25 cellular contexts compared by ENCODE assay signal in genomic region chr4:1576200-1576960, GRCh38.
DNase-seq lines count a peak whose midpoint lies in the region; ATAC-seq and TF ChIP-seq lines count a peak whose summit lies in the region.
"Had no signal": no experiment of that assay in that cellular context is flagged by ENCODE, and none has a peak within 500 bp of the region (broad histone marks: within the 10 kb centered on the region; RNA-seq: fewer than 3 reads in every experiment).

No MANE protein-coding gene starts in this region.

- ATAC-seq in WTC11 (no peak), right cardiac atrium (no peak), psoas muscle (no peak), upper lobe of right lung (no peak)
- ATAC-seq: naive thymus-derived CD8-positive, alpha-beta T cell; SK-N-SH treated with all-trans-retinoic acid at 6 μM for 48 hours; stimulated activated naive CD8-positive, alpha-beta T cell treated with anti-CD3 and anti-CD28 coated beads, Interleukin-15, amount 100 ng/mL, for 72 hours had no signal

- intact Hi-C loops in right cardiac atrium (cut with DNase I): no loop called here
- intact Hi-C loops in psoas muscle (cut with DNase I): no loop called here
- intact Hi-C loops in upper lobe of right lung (cut with DNase I): no loop called here

- peaks cover 44% of the 10 kb centered on the region for H3K4me1 Mint-ChIP-seq in WTC11

- H3K27ac ChIP-seq in right cardiac atrium (ENCODE audit: low read length) (no peak overlapping the region), psoas muscle (no peak overlapping the region), upper lobe of right lung (no peak overlapping the region)
- H3K27ac ChIP-seq: coronary artery, ovary, thoracic aorta, vagina had no signal

- H3K36me3 Mint-ChIP-seq in WTC11: no peaks in the 10 kb centered on the region
- H3K36me3 Mint-ChIP-seq: activated naive CD4-positive, alpha-beta T cell treated with anti-CD3 and anti-CD28 coated beads, Interleukin-2, amount 50 U/mL, for 24 hours; naive thymus-derived CD8-positive, alpha-beta T cell had no signal

- TF ChIP-seq CTCF in WTC11 (IDR thresholded peaks at IDR 0.05) (no peak), psoas muscle (IDR thresholded peaks at IDR 0.05) (no peak), upper lobe of right lung (IDR thresholded peaks at IDR 0.05) (no peak)

- DNase-seq in H7: peak; percentile 53
- DNase-seq in WTC11 (ENCODE audit: low spot score): no peak
- DNase-seq in right cardiac atrium: peak; percentile 4 to 51 (median 48)
- peak; percentile 7 to 38 for DNase-seq in psoas muscle
- no peak for DNase-seq in upper lobe of right lung
- DNase-seq in NCI-H1048 (lab: John Stamatoyannopoulos, UW): no peak
- DNase-seq in midbrain (lab: John Stamatoyannopoulos, UW): no peak
- DNase-seq: activated CD4-positive, alpha-beta memory T cell treated with anti-CD3 and anti-CD28 coated beads, Interleukin-2, amount 10 ng/mL, durations not matched to agents 7 days and 5 days; activated CD8-positive, alpha-beta memory T cell treated with anti-CD3 and anti-CD28 coated beads, Interleukin-2, amount 50 U/mL, for 48 hours; anterior cingulate cortex; effector memory CD4-positive, alpha-beta T cell; GOT3; islet precursor cell; NCI-H2107; ovary; stimulated activated CD4-positive, alpha-beta T cell treated with anti-CD3 and anti-CD28 coated beads, Interleukin-2, amount 100 ng/mL, for 24 hours; stimulated activated CD8-positive, alpha-beta memory T cell treated with anti-CD3 and anti-CD28 coated beads, Interleukin-4, amount 100 ng/mL, for 48 hours; stimulated activated naive CD8-positive, alpha-beta T cell treated with anti-CD3 and anti-CD28 coated beads, Interleukin-15, amount 100 ng/mL, for 72 hours; T-helper 2 cell had no signal

- H3K9me3 ChIP-seq in right cardiac atrium (ENCODE audit: control insufficient read depth, low read length) (no peaks in the 10 kb centered on the region), psoas muscle (no peaks in the 10 kb centered on the region), upper lobe of right lung (no peaks in the 10 kb centered on the region)
- H3K9me3 ChIP-seq: ovary, thoracic aorta, vagina had no signal

- H3K36me3 ChIP-seq in H7 (replicated peaks; ENCODE audit: control insufficient read depth, insufficient read depth, low read length) (no peaks in the 10 kb centered on the region), psoas muscle (ENCODE audit: insufficient read depth in 1 of 2, low read depth in 1 of 2) (no peaks in the 10 kb centered on the region), upper lobe of right lung (no peaks in the 10 kb centered on the region)
- H3K36me3 ChIP-seq: ovary, thoracic aorta, vagina had no signal

- whole genome bisulfite sequencing in right cardiac atrium: 86% methylated on average over 38 of the region's 38 CpGs
- WGBS in psoas muscle, 3 donors: 90 to 91% (median 90%) methylated on average over 38 of the region's 38 CpGs

- 0 out of 2 replicates have a peak overlapping the region, but pooled peaks have one; percentile 63 for H3K27ac Mint-ChIP-seq in WTC11
- H3K27ac Mint-ChIP-seq: activated CD4-positive, alpha-beta memory T cell treated with anti-CD3 and anti-CD28 coated beads, Interleukin-2, amount 10 ng/mL, durations not matched to agents 7 days and 5 days; activated naive CD4-positive, alpha-beta T cell treated with anti-CD3 and anti-CD28 coated beads, Interleukin-2, amount 50 U/mL, for 24 hours; stimulated activated naive CD8-positive, alpha-beta T cell treated with anti-CD3 and anti-CD28 coated beads, Interleukin-15, amount 100 ng/mL, for 72 hours had no signal

- H3K27me3 ChIP-seq in H7 (ENCODE audit: control insufficient read depth, insufficient read depth, low read length): no peaks in the 10 kb centered on the region
- H3K27me3 ChIP-seq in right cardiac atrium (ENCODE audit: control insufficient read depth, insufficient read depth): no peaks in the 10 kb centered on the region
- H3K27me3 ChIP-seq in psoas muscle (ENCODE audit: insufficient read depth in 3 of 3, low read length in 2 of 3): peaks cover 0 to 56% (median 18%) of the 10 kb centered on the region in 3 donors
- H3K27me3 ChIP-seq in upper lobe of right lung: no peaks in the 10 kb centered on the region
- H3K27me3 ChIP-seq: ovary, vagina had no signal

- no peak overlapping the region for H3K4me3 Mint-ChIP-seq in WTC11
- H3K4me3 Mint-ChIP-seq: activated CD4-positive, alpha-beta memory T cell treated with anti-CD3 and anti-CD28 coated beads, Interleukin-2, amount 10 ng/mL, durations not matched to agents 7 days and 5 days; activated naive CD4-positive, alpha-beta T cell treated with anti-CD3 and anti-CD28 coated beads, Interleukin-2, amount 50 U/mL, for 24 hours; stimulated activated naive CD8-positive, alpha-beta T cell treated with anti-CD3 and anti-CD28 coated beads, Interleukin-15, amount 100 ng/mL, for 72 hours had no signal

- H3K4me3 ChIP-seq in H7 (ENCODE audit: insufficient read depth, low read depth, low read length) (no peak overlapping the region), right cardiac atrium (ENCODE audit: low read length) (no peak overlapping the region), psoas muscle (no peak overlapping the region), upper lobe of right lung (no peak overlapping the region)
- H3K4me3 ChIP-seq: coronary artery, ovary, thoracic aorta, vagina had no signal

- H3K27me3 Mint-ChIP-seq in WTC11 (ENCODE audit: low read depth): peaks cover 9% of the 10 kb centered on the region
- H3K27me3 Mint-ChIP-seq: activated CD4-positive, alpha-beta memory T cell treated with anti-CD3 and anti-CD28 coated beads, Interleukin-2, amount 10 ng/mL, durations not matched to agents 7 days and 5 days; activated naive CD4-positive, alpha-beta T cell treated with anti-CD3 and anti-CD28 coated beads, Interleukin-2, amount 50 U/mL, for 24 hours; naive thymus-derived CD8-positive, alpha-beta T cell; stimulated activated naive CD8-positive, alpha-beta T cell treated with anti-CD3 and anti-CD28 coated beads, Interleukin-15, amount 100 ng/mL, for 72 hours had no signal

- CTCF ChIA-PET in WTC11 (lab: Charles Lee): no interaction called here

- no peaks in the 10 kb centered on the region for H3K9me3 Mint-ChIP-seq in WTC11
- H3K9me3 Mint-ChIP-seq: activated CD4-positive, alpha-beta memory T cell treated with anti-CD3 and anti-CD28 coated beads, Interleukin-2, amount 10 ng/mL, durations not matched to agents 7 days and 5 days; activated naive CD4-positive, alpha-beta T cell treated with anti-CD3 and anti-CD28 coated beads, Interleukin-2, amount 50 U/mL, for 24 hours; naive thymus-derived CD8-positive, alpha-beta T cell; stimulated activated naive CD8-positive, alpha-beta T cell treated with anti-CD3 and anti-CD28 coated beads, Interleukin-15, amount 100 ng/mL, for 72 hours had no signal

- POLR2A ChIA-PET in WTC11 (lab: Charles Lee): no interaction called here

- H3K4me1 ChIP-seq in right cardiac atrium (ENCODE audit: control insufficient read depth, insufficient read depth, low read length) (no peaks in the 10 kb centered on the region), psoas muscle (no peaks in the 10 kb centered on the region), upper lobe of right lung (no peaks in the 10 kb centered on the region)

TF ChIP-seq in WTC11, 78 proteins besides CTCF, POLR2A, EP300 and RAD21 (continues in another document):
- TF ChIP-seq SP1 (CRISPR knock-in tag; conservative IDR thresholded peaks at IDR 0.05): no peak
- TF ChIP-seq NR3C1 (CRISPR knock-in tag; conservative IDR thresholded peaks at IDR 0.05; ENCODE audit: low read depth): no peak
- no peak for TF ChIP-seq PREB (CRISPR knock-in tag; IDR thresholded peaks at IDR 0.05; ENCODE audit: borderline replicate concordance)
- TF ChIP-seq, protein P1, sequence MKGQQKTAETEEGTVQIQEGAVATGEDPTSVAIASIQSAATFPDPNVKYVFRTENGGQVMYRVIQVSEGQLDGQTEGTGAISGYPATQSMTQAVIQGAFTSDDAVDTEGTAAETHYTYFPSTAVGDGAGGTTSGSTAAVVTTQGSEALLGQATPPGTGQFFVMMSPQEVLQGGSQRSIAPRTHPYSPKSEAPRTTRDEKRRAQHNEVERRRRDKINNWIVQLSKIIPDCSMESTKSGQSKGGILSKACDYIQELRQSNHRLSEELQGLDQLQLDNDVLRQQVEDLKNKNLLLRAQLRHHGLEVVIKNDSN (CRISPR knock-in tag; IDR thresholded peaks at IDR 0.05): no peak
- TF ChIP-seq, protein P2, sequence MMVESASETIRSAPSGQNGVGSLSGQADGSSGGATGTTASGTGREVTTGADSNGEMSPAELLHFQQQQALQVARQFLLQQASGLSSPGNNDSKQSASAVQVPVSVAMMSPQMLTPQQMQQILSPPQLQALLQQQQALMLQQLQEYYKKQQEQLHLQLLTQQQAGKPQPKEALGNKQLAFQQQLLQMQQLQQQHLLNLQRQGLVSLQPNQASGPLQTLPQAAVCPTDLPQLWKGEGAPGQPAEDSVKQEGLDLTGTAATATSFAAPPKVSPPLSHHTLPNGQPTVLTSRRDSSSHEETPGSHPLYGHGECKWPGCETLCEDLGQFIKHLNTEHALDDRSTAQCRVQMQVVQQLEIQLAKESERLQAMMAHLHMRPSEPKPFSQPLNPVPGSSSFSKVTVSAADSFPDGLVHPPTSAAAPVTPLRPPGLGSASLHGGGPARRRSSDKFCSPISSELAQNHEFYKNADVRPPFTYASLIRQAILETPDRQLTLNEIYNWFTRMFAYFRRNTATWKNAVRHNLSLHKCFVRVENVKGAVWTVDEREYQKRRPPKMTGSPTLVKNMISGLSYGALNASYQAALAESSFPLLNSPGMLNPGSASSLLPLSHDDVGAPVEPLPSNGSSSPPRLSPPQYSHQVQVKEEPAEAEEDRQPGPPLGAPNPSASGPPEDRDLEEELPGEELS (CRISPR knock-in tag; IDR thresholded peaks at IDR 0.05): no peak
- no peak for TF ChIP-seq NFE2L1 (CRISPR knock-in tag; IDR thresholded peaks at IDR 0.05)

Comparison
In these comparisons a context has a peak if more than half of its experiments do, and no peak if none do; other contexts are left out.
1. DNase-seq: peak in H7 (single experiment), right cardiac atrium (3 of 3) and psoas muscle (2 of 2); none in WTC11 (single experiment), upper lobe of right lung (single experiment), NCI-H1048 (single experiment) and midbrain (single experiment).